Comparison of ENCODE assay signal across 1 cellular context in genomic region chr3:129855454-129856419, GRCh38.
TF ChIP-seq lines count a peak whose summit lies in the region.

No MANE protein-coding gene starts in this region.

TF ChIP-seq in GM12878, 131 proteins besides CTCF, POLR2A, EP300 and RAD21 (continued from another document):
- TF ChIP-seq CBFB (IDR thresholded peaks at IDR 0.05; ENCODE audit: low read depth): no peak
- TF ChIP-seq JUNB (IDR thresholded peaks at IDR 0.05): peak; percentile 85
- TF ChIP-seq ATF2 (IDR thresholded peaks at IDR 0.05; ENCODE audit: low read length): peak; percentile 17; the same call in 1 of the 2 replicates
- peak; percentile 49 to 62; a peak in 3 of 4 replicates for TF ChIP-seq IKZF2 (IDR thresholded peaks at IDR 0.05)
- TF ChIP-seq MTA2 (IDR thresholded peaks at IDR 0.05; ENCODE audit: low read depth): no peak
- TF ChIP-seq KAT2A (conservative IDR thresholded peaks at IDR 0.05; ENCODE audit: control insufficient read depth, low read depth, low read length): no peak
- no peak for TF ChIP-seq SMARCA5 (IDR thresholded peaks at IDR 0.05)
- 0 out of 2 replicates have a peak, but pooled peaks have one; percentile 17 for TF ChIP-seq RAD51 (IDR thresholded peaks at IDR 0.05)
